In genomic region chr9:15444141-15444540, GRCh38 we compare ENCODE assay signal across 20 cellular contexts.
"Had no signal": no experiment of that assay in that cellular context is flagged by ENCODE, and none has a peak within 500 bp of the region (broad histone marks: within the 10 kb centered on the region; RNA-seq: fewer than 3 reads in every experiment).

No MANE protein-coding gene starts in this region.

- H3K79me2 ChIP-seq: parathyroid adenoma had no signal

- H3K4me1 ChIP-seq: parathyroid adenoma, right lobe of liver, uterus had no signal

- H3K27me3 ChIP-seq: hepatocyte, right atrium auricular region, right lobe of liver, tibial nerve, uterus had no signal

- H3K9ac ChIP-seq: parathyroid adenoma had no signal

- DNase-seq: islet precursor cell; left ventricle myocardium inferior; naive thymus-derived CD8-positive, alpha-beta T cell; nucleus accumbens; right lobe of liver; stimulated activated CD4-positive, alpha-beta T cell treated with anti-CD3 and anti-CD28 coated beads, Interleukin-1b, Interleukin-23, amount 100 ng/mL, for 48 hours; stimulated activated CD4-positive, alpha-beta T cell treated with anti-CD3 and anti-CD28 coated beads, Interleukin-2, amount 100 ng/mL, for 48 hours; stimulated activated CD4-positive, alpha-beta T cell treated with anti-CD3 and anti-CD28 coated beads, Interleukin-4, amount 100 ng/mL, for 4 hours; stimulated activated CD8-positive, alpha-beta memory T cell treated with anti-CD3 and anti-CD28 coated beads, Interleukin-4, amount 100 ng/mL, for 48 hours; stimulated activated naive CD4-positive, alpha-beta T cell treated with Interleukin-2 at 50 U/mL for 16 hours; stimulated activated naive CD8-positive, alpha-beta T cell treated with anti-CD3 and anti-CD28 coated beads, Interleukin-15, amount 100 ng/mL, for 72 hours; substantia nigra; uterus had no signal

- H3K9me3 ChIP-seq: left ventricle myocardium inferior, right atrium auricular region, right lobe of liver, tibial nerve, uterus had no signal

- H3K4me3 ChIP-seq: hepatocyte, left ventricle myocardium inferior, lung, right atrium auricular region, right lobe of liver, smooth muscle cell, tibial nerve, uterus had no signal

- H3K4me2 ChIP-seq: hepatocyte, smooth muscle cell had no signal

- ATAC-seq: naive thymus-derived CD8-positive, alpha-beta T cell; right lobe of liver; stimulated activated memory B cell treated with anti-CD40 and anti-IgM and Interleukin-4, amounts not matched to agents 10 μg/mL and 1 μg/mL and 100 μg/mL, for 72 hours; stimulated activated naive CD8-positive, alpha-beta T cell treated with anti-CD3 and anti-CD28 coated beads, Interleukin-15, amount 100 ng/mL, for 72 hours had no signal

- H3K36me3 ChIP-seq: uterus had no signal

- H3K27ac ChIP-seq: hepatocyte, left ventricle myocardium inferior, parathyroid adenoma, right atrium auricular region, right lobe of liver, tibial nerve, uterus had no signal
